8 cellular contexts compared by ENCODE assay signal in the genomic region with DNA sequence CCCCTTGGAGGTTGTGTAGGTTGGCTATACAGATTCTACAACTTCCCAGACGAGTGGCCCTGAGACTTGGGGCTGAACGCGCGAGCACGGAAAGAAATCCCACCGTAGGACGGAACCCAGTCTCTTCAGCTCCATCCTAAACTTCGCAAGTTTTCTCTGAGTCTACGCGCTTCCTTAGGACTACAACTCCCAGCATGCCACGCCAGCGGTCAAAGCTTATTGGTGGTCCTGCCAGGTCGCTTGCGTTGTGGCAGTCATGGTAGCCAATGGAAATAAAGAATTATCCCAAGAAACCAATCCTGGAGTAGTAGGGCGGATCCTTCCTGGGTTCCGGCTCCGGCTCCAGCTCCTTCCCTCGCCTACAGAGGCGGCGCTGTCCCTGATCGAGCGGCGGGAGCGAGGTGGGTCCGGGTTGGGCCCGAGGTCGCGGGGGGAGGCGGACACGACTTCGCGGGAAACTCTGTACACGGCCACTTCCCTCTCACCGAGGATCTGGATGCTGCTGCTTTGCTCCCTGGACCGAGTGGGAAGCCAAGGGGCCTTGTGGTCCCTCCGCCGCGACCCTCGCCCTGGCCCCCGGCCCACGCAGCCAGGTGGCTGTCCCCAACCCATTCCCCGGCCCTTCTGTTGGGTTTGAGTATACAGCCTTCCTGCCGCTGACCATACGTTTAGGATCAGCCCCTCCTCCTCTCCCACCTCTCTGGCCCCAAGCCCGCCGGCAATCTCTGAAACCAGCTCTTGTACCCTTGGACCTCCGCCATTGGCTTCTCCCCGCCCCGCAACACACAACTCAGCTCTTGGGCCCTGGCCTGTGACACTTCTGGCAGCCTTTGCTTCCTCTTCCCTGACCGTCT. TPM values are rescaled to one million over a fixed set of nuclear protein-coding genes. Genes with fewer than 3 reads are reported as not detected.
DNase-seq lines count a peak whose midpoint lies in the region.

A gene with protein sequence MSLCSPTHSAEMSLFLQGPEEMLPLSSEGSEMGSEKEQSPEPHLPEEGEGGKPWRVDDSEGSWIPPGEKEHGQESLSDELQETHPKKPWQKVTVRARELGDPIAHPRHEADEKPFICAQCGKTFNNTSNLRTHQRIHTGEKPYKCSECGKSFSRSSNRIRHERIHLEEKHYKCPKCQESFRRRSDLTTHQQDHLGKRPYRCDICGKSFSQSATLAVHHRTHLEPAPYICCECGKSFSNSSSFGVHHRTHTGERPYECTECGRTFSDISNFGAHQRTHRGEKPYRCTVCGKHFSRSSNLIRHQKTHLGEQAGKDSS (plus strand): TSS at position 357 of the 854 bp plus-strand sequence. CDS start 3,046 bp downstream, outside the sequence.

- DNase-seq in GF-D8 (lab: John Stamatoyannopoulos, UW) (peak; percentile 94), HAP-1 (ENCODE audit: low spot score in 2 of 2) (peak; percentile 94 to 96), MG63 (peak; percentile 96), SIG-M5 treated with dmso at 0.1 percent for 504 hours (lab: John Stamatoyannopoulos, UW; ENCODE audit: unreplicated experiment) (peak; percentile 97), foreskin melanocyte (peak; percentile 95)
- DNase-seq in activated gamma-delta T cell treated with anti-CD3 and anti-CD28 coated beads, Interleukin-2, amount 50 U/mL, for 16 hours (ENCODE audit: low read depth): peak; percentile 76

- H2AFZ ChIP-seq in neuron (ENCODE audit: low read depth, low read length): peak within 1 kb of the TSS; percentile 85

- H3K36me3 ChIP-seq in HAP-1 (replicated peaks) (peaks cover 27% of the 10 kb centered on the region), MG63 (peaks cover 36% of the 10 kb centered on the region), neuron (ENCODE audit: insufficient read depth, low read length) (peaks cover 25% of the 10 kb centered on the region), subcutaneous abdominal adipose tissue (ENCODE audit: control insufficient read depth in 5 of 5, insufficient read depth in 5 of 5, low read length in 5 of 5) (peaks cover 5 to 47% (median 30%) of the 10 kb centered on the region in 5 donors)

- peak within 1 kb of the TSS; percentile 74 to 97 (median 94) for H3K9ac ChIP-seq in subcutaneous abdominal adipose tissue (ENCODE audit: low read length in 5 of 5)

- in situ Hi-C loops in HAP-1 (cut with MboI; ENCODE audit: low sequenced_read_pairs): no loop called here

- H3K27me3 ChIP-seq in HAP-1 (ENCODE audit: low read depth) (no peaks in the 10 kb centered on the region), MG63 (no peaks in the 10 kb centered on the region), neuron (ENCODE audit: insufficient read depth, low read length) (no peaks in the 10 kb centered on the region), subcutaneous abdominal adipose tissue (ENCODE audit: control insufficient read depth in 5 of 5, insufficient read depth in 4 of 5, low read length in 5 of 5) (no peaks in the 10 kb centered on the region)

- peak within 1 kb of the TSS; percentile 82 for H3K27ac ChIP-seq in subcutaneous abdominal adipose tissue (ENCODE audit: low read depth, low read length)

- H3K4me1 ChIP-seq in HAP-1 (peaks cover 21% of the 10 kb centered on the region), neuron (ENCODE audit: insufficient read depth, low read length) (peaks cover 15% of the 10 kb centered on the region), subcutaneous abdominal adipose tissue (ENCODE audit: control insufficient read depth in 5 of 5, insufficient read depth in 5 of 5, low read length in 5 of 5) (peaks cover 2 to 25% (median 23%) of the 10 kb centered on the region in 5 donors)

- H3K9me3 ChIP-seq in HAP-1 (no peaks in the 10 kb centered on the region), MG63 (peaks cover 5% of the 10 kb centered on the region; the same call in 1 of the 2 replicates), neuron (ENCODE audit: low read length) (peaks cover 8% of the 10 kb centered on the region), subcutaneous abdominal adipose tissue (ENCODE audit: control insufficient read depth in 5 of 5, low read length in 5 of 5) (peaks cover 4 to 6% (median 5%) of the 10 kb centered on the region in 5 donors)

- H3K4me3 ChIP-seq in HAP-1 (peak within 1 kb of the TSS; percentile 79), MG63 (peak within 1 kb of the TSS; percentile 86), neuron (ENCODE audit: low read length) (peak within 1 kb of the TSS; percentile 75), subcutaneous abdominal adipose tissue (ENCODE audit: low read depth in 1 of 5, low read length in 5 of 5) (peak within 1 kb of the TSS; percentile 83 to 89 (median 85))

RNA-seq across cellular contexts. Expression of the gene that starts here (rescaled TPM):
- 6.9 and 10.3 TPM in 2 replicates for total RNA-seq in MG63 (2014; rRNA removed; shearing (Covaris generic); ENCODE audit: low replicate concordance)

Comparison
In these comparisons a context has a peak if more than half of its experiments do, and no peak if none do; other contexts are left out.
1. Peak in every context shown above with its lines: DNase-seq, H3K4me3 ChIP-seq and H3K27ac ChIP-seq.